In genomic region chr1:2836333-2836970, GRCh38 we compare ENCODE assay signal across 21 cellular contexts.
"Had no signal": no experiment of that assay in that cellular context is flagged by ENCODE, and none has a peak within 500 bp of the region (broad histone marks: within the 10 kb centered on the region; RNA-seq: fewer than 3 reads in every experiment).

No MANE protein-coding gene starts in this region.

- H3K4me2 ChIP-seq: SK-N-SH had no signal

- H3K9ac ChIP-seq: SK-N-SH had no signal

- ATAC-seq: Panc1, PC-3 had no signal

- H3K9me3 ChIP-seq: SK-N-SH had no signal

- DNase-seq: KBM-7, NCI-H1092, NCI-H1105 treated with DMSO at 0.1 percent for 48 hours, NCI-H1417 treated with DMSO at 0.1 percent for 48 hours, NCI-H146, NCI-H1694 treated with DMSO at 0.1 percent for 48 hours, NCI-H2029, NCI-H2081 treated with DMSO at 0.1 percent for 48 hours, NCI-H2171, NCI-H226, NCI-H446, NCI-H510A, NCI-H524 treated with DMSO at 0.1 percent for 48 hours, NCI-H69, NCI-H774, PC-3, SHP77, SK-N-SH, SW 1271 had no signal

- H3K27ac ChIP-seq: RWPE1 had no signal
